In genomic region chr6:100296810-100297544, GRCh38 we compare ENCODE assay signal across 1 cellular context.
A peak's percentile ranks its signal among the peaks of the same experiment; 100 is the strongest.
TF ChIP-seq lines count a peak whose summit lies in the region.

No MANE protein-coding gene starts in this region.

TF ChIP-seq in HEK293, 187 proteins besides CTCF, POLR2A, EP300 and RAD21 (continued from another document):
- TF ChIP-seq TSHZ1 (tag by site-specific recombination; IDR thresholded peaks at IDR 0.05; ENCODE audit: borderline replicate concordance), result peak; percentile 83; the same call in 1 of the 2 replicates
- peak; percentile 29; the same call in 1 of the 2 replicates for TF ChIP-seq ZSCAN30 (tag by site-specific recombination; IDR thresholded peaks at IDR 0.05)
- peak; percentile 83 for TF ChIP-seq ZNF639 (tag by site-specific recombination; IDR thresholded peaks at IDR 0.05)
- no peak for TF ChIP-seq ZNF677 (tag by site-specific recombination; IDR thresholded peaks at IDR 0.05)
- TF ChIP-seq ZNF335 (tag by site-specific recombination; conservative IDR thresholded peaks at IDR 0.05), result peak; percentile 49
- peak; percentile 57; the same call in 1 of the 2 replicates for TF ChIP-seq PATZ1 (tag by site-specific recombination; IDR thresholded peaks at IDR 0.05)
- TF ChIP-seq ZBTB17 (tag by site-specific recombination; IDR thresholded peaks at IDR 0.05), result peak; percentile 90
- no peak for TF ChIP-seq ZBTB1 (tag by site-specific recombination; IDR thresholded peaks at IDR 0.05)
- peak; percentile 34; the same call in 1 of the 2 replicates for TF ChIP-seq GLI2 (tag by site-specific recombination; IDR thresholded peaks at IDR 0.05; ENCODE audit: borderline replicate concordance, low read depth)
- TF ChIP-seq ZNF830 (tag by site-specific recombination; IDR thresholded peaks at IDR 0.05; ENCODE audit: low read depth), result no peak
- TF ChIP-seq ZNF324 (tag by site-specific recombination; IDR thresholded peaks at IDR 0.05), result peak; percentile 72
- peak; percentile 77; the same call in 1 of the 2 replicates for TF ChIP-seq ZNF24 (tag by site-specific recombination; IDR thresholded peaks at IDR 0.05)
- peak; percentile 88 for TF ChIP-seq GLIS1 (tag by site-specific recombination; IDR thresholded peaks at IDR 0.05)
- no peak for TF ChIP-seq ZNF623 (tag by site-specific recombination; IDR thresholded peaks at IDR 0.05)
- peak; percentile 75 for TF ChIP-seq ZFHX2 (tag by site-specific recombination; conservative IDR thresholded peaks at IDR 0.05)
- peak; percentile 78; the same call in 1 of the 2 replicates for TF ChIP-seq ZNF2 (tag by site-specific recombination; IDR thresholded peaks at IDR 0.05)
- TF ChIP-seq ATF2 (tag by site-specific recombination; IDR thresholded peaks at IDR 0.05; ENCODE audit: low read depth), result 0 out of 2 replicates have a peak, but pooled peaks have one; percentile 6
- TF ChIP-seq ZNF521 (tag by site-specific recombination; IDR thresholded peaks at IDR 0.05), result no peak
- 0 out of 2 replicates have a peak, but pooled peaks have one; percentile 37 for TF ChIP-seq MZF1 (tag by site-specific recombination; IDR thresholded peaks at IDR 0.05; ENCODE audit: borderline replicate concordance)
- TF ChIP-seq OSR2 (tag by site-specific recombination; IDR thresholded peaks at IDR 0.05), result peak; percentile 58
- peak; percentile 72; the same call in 1 of the 2 replicates for TF ChIP-seq TCF7L2 (IDR thresholded peaks at IDR 0.05; ENCODE audit: borderline replicate concordance, low read depth, low read length)
- no peak for TF ChIP-seq YY1 (tag by site-specific recombination; IDR thresholded peaks at IDR 0.05)
- TF ChIP-seq ZXDB (tag by site-specific recombination; IDR thresholded peaks at IDR 0.05), result peak; percentile 78; the same call in 1 of the 2 replicates
- 0 out of 2 replicates have a peak, but pooled peaks have one; percentile 34 for TF ChIP-seq ZNF501 (tag by site-specific recombination; IDR thresholded peaks at IDR 0.05)
- no peak for TF ChIP-seq ZNF433 (tag by site-specific recombination; IDR thresholded peaks at IDR 0.05; ENCODE audit: low read depth)
- TF ChIP-seq ZNF184 (tag by site-specific recombination; IDR thresholded peaks at IDR 0.05), result peak; percentile 37; the same call in 1 of the 2 replicates
- peak; percentile 89 for TF ChIP-seq INSM2 (tag by site-specific recombination; IDR thresholded peaks at IDR 0.05)
- TF ChIP-seq PRDM4 (tag by site-specific recombination; IDR thresholded peaks at IDR 0.05), result 0 out of 2 replicates have a peak, but pooled peaks have one; percentile 34
- no peak for TF ChIP-seq KLF1 (tag by site-specific recombination; IDR thresholded peaks at IDR 0.05)
